In the genomic region with DNA sequence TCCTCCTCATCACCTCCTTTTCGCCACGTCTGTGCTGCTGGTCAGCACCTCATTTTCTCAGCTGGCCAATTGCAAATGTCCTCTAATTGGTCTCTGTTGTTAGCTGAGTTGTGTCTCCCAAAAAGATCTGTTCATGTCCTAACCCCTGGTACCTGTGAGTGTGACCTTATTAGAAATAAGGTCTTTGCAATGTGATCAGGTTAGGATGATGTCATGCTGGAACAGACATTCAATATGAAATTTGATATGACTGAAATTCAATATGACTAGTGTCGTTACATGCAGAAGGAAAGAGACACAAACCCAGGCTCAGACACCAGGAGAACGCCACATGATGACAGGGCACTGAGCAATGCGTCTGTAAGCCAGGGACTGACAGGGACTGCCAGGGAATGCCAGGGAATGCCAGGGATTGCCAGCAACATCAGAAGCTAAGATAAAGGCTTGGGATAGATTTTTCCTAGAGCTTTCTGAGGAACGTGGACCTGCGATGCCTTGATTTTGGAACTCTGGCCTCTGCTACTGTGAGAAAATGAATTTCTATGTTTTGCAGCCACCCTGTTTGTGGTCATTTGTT, we compare ENCODE assay signal across 18 cellular contexts.
"Had no signal": no experiment of that assay in that cellular context is flagged by ENCODE, and none has a peak within 500 bp of the region (broad histone marks: within the 10 kb centered on the region; RNA-seq: fewer than 3 reads in every experiment).

No MANE protein-coding gene starts in this region.

- ATAC-seq: activated naive CD8-positive, alpha-beta T cell treated with anti-CD3 and anti-CD28 coated beads, Interleukin-2, amount 50 U/mL, for 24 hours; activated T-cell treated with anti-CD3 and anti-CD28 coated beads, Interleukin-2, amount 50 U/mL, for 4 hours; gastroesophageal sphincter; left lung; stimulated activated effector memory CD8-positive, alpha-beta T cell treated with anti-CD3 and anti-CD28 coated beads, Interleukin-12 subunit alpha, Interleukin-12 subunit beta, amount 100 ng/mL, for 72 hours had no signal

- H3K27me3 ChIP-seq: colonic mucosa, heart left ventricle, left lung, right atrium auricular region had no signal

- H3K4me3 ChIP-seq: colonic mucosa, gastroesophageal sphincter, heart left ventricle, left lung, right atrium auricular region, stomach had no signal

- H3K9me3 ChIP-seq: colonic mucosa, gastroesophageal sphincter, heart left ventricle, left lung, right atrium auricular region, stomach had no signal

- H3K36me3 ChIP-seq: colonic mucosa, gastroesophageal sphincter, heart left ventricle, left lung, right atrium auricular region, stomach had no signal

- H3K4me1 ChIP-seq: colonic mucosa, left lung, right atrium auricular region, stomach had no signal

- DNase-seq: activated CD4-positive, alpha-beta T cell treated with anti-CD3 and anti-CD28 coated beads, Interleukin-2, amount 10 ng/mL, durations not matched to agents 7 days and 5 days; activated CD8-positive, alpha-beta memory T cell treated with anti-CD3 and anti-CD28 coated beads, Interleukin-2, amount 50 U/mL, for 4 hours; activated naive CD4-positive, alpha-beta T cell treated with anti-CD3 and anti-CD28 coated beads, Interleukin-2, amount 10 ng/mL, durations not matched to agents 7 days and 5 days; activated naive CD8-positive, alpha-beta T cell treated with anti-CD3 and anti-CD28 coated beads, Interleukin-2, amount 50 U/mL, for 24 hours; activated T-cell treated with anti-CD3 and anti-CD28 coated beads, Interleukin-2, amount 50 U/mL, for 4 hours; colonic mucosa; heart left ventricle; left lung; occipital lobe; small intestine; stimulated activated CD4-positive, alpha-beta T cell treated with anti-CD3 and anti-CD28 coated beads, Interleukin-15, amount 100 ng/mL, for 24 hours; stimulated activated CD4-positive, alpha-beta T cell treated with anti-CD3 and anti-CD28 coated beads, Interleukin-2, amount 100 ng/mL, for 48 hours; stomach; T1000; trophoblast cell had no signal

- H3K27ac ChIP-seq: colonic mucosa, gastroesophageal sphincter, heart left ventricle, left lung, right atrium auricular region, stomach had no signal
